Comparison of ENCODE assay signal across 8 cellular contexts in genomic region chr4:138522366-138522765, GRCh38.
DNase-seq lines count a peak whose midpoint lies in the region; ATAC-seq and TF ChIP-seq lines count a peak whose summit lies in the region.

No MANE protein-coding gene starts in this region.

- no peaks in the 10 kb centered on the region for H3K36me3 Mint-ChIP-seq in stimulated activated effector memory CD8-positive, alpha-beta T cell treated with anti-CD3 and anti-CD28 coated beads, Interleukin-12 subunit alpha, Interleukin-12 subunit beta, amount 100 ng/mL, for 72 hours
- H3K36me3 Mint-ChIP-seq in activated T-cell treated with anti-CD3 and anti-CD28 coated beads, Interleukin-2, amount 50 U/mL, for 72 hours (ENCODE audit: insufficient read depth in 2 of 2) = no peaks in the 10 kb centered on the region
- no peaks in the 10 kb centered on the region for H3K36me3 Mint-ChIP-seq in activated naive CD4-positive, alpha-beta T cell treated with anti-CD3 and anti-CD28 coated beads, Interleukin-2, amount 10 ng/mL, durations not matched to agents 7 days and 5 days

- H3K4me3 Mint-ChIP-seq in stimulated activated effector memory CD8-positive, alpha-beta T cell treated with anti-CD3 and anti-CD28 coated beads, Interleukin-12 subunit alpha, Interleukin-12 subunit beta, amount 100 ng/mL, for 72 hours = no peak overlapping the region
- no peak overlapping the region for H3K4me3 Mint-ChIP-seq in activated T-cell treated with anti-CD3 and anti-CD28 coated beads, Interleukin-2, amount 50 U/mL, for 72 hours
- no peak overlapping the region for H3K4me3 Mint-ChIP-seq in activated naive CD4-positive, alpha-beta T cell treated with anti-CD3 and anti-CD28 coated beads, Interleukin-2, amount 10 ng/mL, durations not matched to agents 7 days and 5 days

- CTCF ChIA-PET in Panc1 (lab: Charles Lee) = no interaction called here
- CTCF ChIA-PET in activated naive CD4-positive, alpha-beta T cell treated with anti-CD3 and anti-CD28 coated beads, Interleukin-2, amount 10 ng/mL, durations not matched to agents 7 days and 5 days (lab: Charles Lee) = interaction anchor here (1.9 kb wide), 1 partner anchor 12 kb away, joined by 4 read pairs; no protein-coding TSS in a partner anchor

- peak; percentile 35 for TF ChIP-seq CTCF in GM10266 (IDR thresholded peaks at IDR 0.05; ENCODE audit: control insufficient read depth, insufficient read depth, low read depth, missing control alignments)
- peak; percentile 47 for TF ChIP-seq CTCF in Panc1 (IDR thresholded peaks at IDR 0.05)

- no peak overlapping the region for H3K27ac Mint-ChIP-seq in stimulated activated effector memory CD8-positive, alpha-beta T cell treated with anti-CD3 and anti-CD28 coated beads, Interleukin-12 subunit alpha, Interleukin-12 subunit beta, amount 100 ng/mL, for 72 hours
- H3K27ac Mint-ChIP-seq in activated T-cell treated with anti-CD3 and anti-CD28 coated beads, Interleukin-2, amount 50 U/mL, for 72 hours = no peak overlapping the region
- H3K27ac Mint-ChIP-seq in activated naive CD4-positive, alpha-beta T cell treated with anti-CD3 and anti-CD28 coated beads, Interleukin-2, amount 10 ng/mL, durations not matched to agents 7 days and 5 days = no peak overlapping the region

- H3K4me1 Mint-ChIP-seq in stimulated activated effector memory CD8-positive, alpha-beta T cell treated with anti-CD3 and anti-CD28 coated beads, Interleukin-12 subunit alpha, Interleukin-12 subunit beta, amount 100 ng/mL, for 72 hours = no peaks in the 10 kb centered on the region
- no peaks in the 10 kb centered on the region for H3K4me1 Mint-ChIP-seq in activated T-cell treated with anti-CD3 and anti-CD28 coated beads, Interleukin-2, amount 50 U/mL, for 72 hours (ENCODE audit: low read depth)
- no peaks in the 10 kb centered on the region for H3K4me1 Mint-ChIP-seq in activated naive CD4-positive, alpha-beta T cell treated with anti-CD3 and anti-CD28 coated beads, Interleukin-2, amount 10 ng/mL, durations not matched to agents 7 days and 5 days

- POLR2A ChIA-PET in Panc1 (lab: Charles Lee) = no interaction called here

- H3K27ac ChIP-seq in Panc1 (ENCODE audit: low read length) = no peak overlapping the region

- no peaks in the 10 kb centered on the region for H3K27me3 Mint-ChIP-seq in activated T-cell treated with anti-CD3 and anti-CD28 coated beads, Interleukin-2, amount 50 U/mL, for 72 hours (ENCODE audit: low read depth)
- H3K27me3 Mint-ChIP-seq in activated naive CD4-positive, alpha-beta T cell treated with anti-CD3 and anti-CD28 coated beads, Interleukin-2, amount 10 ng/mL, durations not matched to agents 7 days and 5 days = no peaks in the 10 kb centered on the region

- BruUV-seq in Panc1 (replicated peaks; lab: Mats Ljungman, UMichigan) = no TSS peak

- intact Hi-C loops in Panc1 (cut with micrococcal nuclease; ENCODE audit: unreplicated experiment) = no loop called here

- peak; percentile 55 for ATAC-seq in HG02642 (IDR thresholded peaks at IDR 0.05; ENCODE audit: poor library complexity, unreplicated experiment)
- ATAC-seq in Panc1 = no peak
- ATAC-seq in stimulated activated effector memory CD8-positive, alpha-beta T cell treated with anti-CD3 and anti-CD28 coated beads, Interleukin-12 subunit alpha, Interleukin-12 subunit beta, amount 100 ng/mL, for 72 hours = no peak
- ATAC-seq in GM21423 (IDR thresholded peaks at IDR 0.05; ENCODE audit: unreplicated experiment) = no peak
- ATAC-seq in activated T-cell treated with anti-CD3 and anti-CD28 coated beads, Interleukin-2, amount 50 U/mL, for 72 hours (replicated peaks in 1 of 2) = no peak

- no peaks in the 10 kb centered on the region for H3K4me1 ChIP-seq in Panc1 (ENCODE audit: control insufficient read depth, insufficient read depth, low read length)

- no peak overlapping the region for H3K4me3 ChIP-seq in Panc1 (ENCODE audit: low read depth in 2 of 2, low read length in 2 of 2)

- in situ Hi-C loops in Panc1 (cut with HindIII; ENCODE audit: low pct_unique_long_range_greater_than_20kb, low sequenced_read_pairs) = no loop called here

- DNase-seq in GM10266 (ENCODE audit: extremely low spot score) = peak; percentile 8
- peak; percentile 5 for DNase-seq in Panc1 (ENCODE audit: low read depth, low spot score)
- peak; percentile 36 for DNase-seq in kidney tubule cell (ENCODE audit: low spot score)
- no peak for DNase-seq in stimulated activated effector memory CD8-positive, alpha-beta T cell treated with anti-CD3 and anti-CD28 coated beads, Interleukin-12 subunit alpha, Interleukin-12 subunit beta, amount 100 ng/mL, for 72 hours (ENCODE audit: low spot score in 2 of 2)
- no peak for DNase-seq in activated T-cell treated with anti-CD3 and anti-CD28 coated beads, Interleukin-2, amount 50 U/mL, for 72 hours
- no peak for DNase-seq in activated naive CD4-positive, alpha-beta T cell treated with anti-CD3 and anti-CD28 coated beads, Interleukin-2, amount 10 ng/mL, durations not matched to agents 7 days and 5 days

- no peaks in the 10 kb centered on the region for H3K36me3 ChIP-seq in Panc1 (ENCODE audit: control insufficient read depth, insufficient read depth, low read length)

- H3K9me3 Mint-ChIP-seq in stimulated activated effector memory CD8-positive, alpha-beta T cell treated with anti-CD3 and anti-CD28 coated beads, Interleukin-12 subunit alpha, Interleukin-12 subunit beta, amount 100 ng/mL, for 72 hours = peaks cover 10% of the 10 kb centered on the region
- peaks cover 5 to 7% of the 10 kb centered on the region in 2 donors for H3K9me3 Mint-ChIP-seq in activated T-cell treated with anti-CD3 and anti-CD28 coated beads, Interleukin-2, amount 50 U/mL, for 72 hours
- no peaks in the 10 kb centered on the region for H3K9me3 Mint-ChIP-seq in activated naive CD4-positive, alpha-beta T cell treated with anti-CD3 and anti-CD28 coated beads, Interleukin-2, amount 10 ng/mL, durations not matched to agents 7 days and 5 days

- H3K27me3 ChIP-seq in Panc1 (ENCODE audit: control insufficient read depth, insufficient read depth, low read length) = no peaks in the 10 kb centered on the region

- no peaks in the 10 kb centered on the region for H3K9me3 ChIP-seq in Panc1 (ENCODE audit: control insufficient read depth, insufficient read depth, low read depth, low read length)

Comparison
In these comparisons a context has a peak if more than half of its experiments do, and no peak if none do; other contexts are left out.
1. DNase-seq: peak in GM10266 (single experiment), Panc1 (single experiment) and kidney tubule cell (single experiment); none in stimulated activated effector memory CD8-positive, alpha-beta T cell treated with anti-CD3 and anti-CD28 coated beads, Interleukin-12 subunit alpha, Interleukin-12 subunit beta, amount 100 ng/mL, for 72 hours (0 of 2), activated T-cell treated with anti-CD3 and anti-CD28 coated beads, Interleukin-2, amount 50 U/mL, for 72 hours (0 of 2) and activated naive CD4-positive, alpha-beta T cell treated with anti-CD3 and anti-CD28 coated beads, Interleukin-2, amount 10 ng/mL, durations not matched to agents 7 days and 5 days (single experiment).